In genomic region chr16:3009568-3010390, GRCh38 we compare ENCODE assay signal across 13 cellular contexts. TPM values are rescaled to one million over a fixed set of nuclear protein-coding genes. Genes with fewer than 3 reads are reported as not detected.
A peak's percentile ranks its signal among the peaks of the same experiment; 100 is the strongest.
DNase-seq lines count a peak whose midpoint lies in the region; ATAC-seq, FAIRE-seq and TF ChIP-seq lines count a peak whose summit lies in the region.
"Had no signal": no experiment of that assay in that cellular context is flagged by ENCODE, and none has a peak within 500 bp of the region (broad histone marks: within the 10 kb centered on the region; RNA-seq: fewer than 3 reads in every experiment).

No MANE protein-coding gene starts in this region.

- H3K27me3 ChIP-seq in HepG2 (ENCODE audit: control insufficient read depth in 1 of 2, insufficient read depth in 2 of 2, low read length in 2 of 2) (peaks cover 7 to 22% of the 10 kb centered on the region in 2 experiments; a peak in 4 of 5 replicates), right lobe of liver (no peaks in the 10 kb centered on the region), lower lobe of right lung (ENCODE audit: low read depth) (peaks cover 71% of the 10 kb centered on the region), BE2C (peaks cover 12% of the 10 kb centered on the region)

- POLR2A ChIA-PET in HepG2 (lab: Yijun Ruan, JAX), result interaction anchor here (0.8 to 14.2 kb wide), 6 partner anchors 13 to 125 kb away, joined by 3 to 750 read pairs (median 4); partner anchors contain the start of genes CLDN6, HCFC1R1, THOC6 and TNFRSF12A

- DNase-seq in HepG2 (ENCODE audit: low spot score), result no peak
- no peak for DNase-seq in right lobe of liver
- peak; percentile 24 for DNase-seq in choroid plexus epithelial cell (ENCODE audit: low read depth)
- peak; percentile 88 for DNase-seq in lower lobe of right lung
- no peak for DNase-seq in BE2C
- DNase-seq in superior temporal gyrus (ENCODE audit: extremely low spot score), result no peak
- DNase-seq in NCI-H345 treated with DMSO at 0.1 percent for 48 hours (lab: John Stamatoyannopoulos, UW; ENCODE audit: unreplicated experiment), result no peak
- DNase-seq: effector CD4-positive, alpha-beta T cell; NCI-H2171; RPMI8226 had no signal

- no peaks in the 10 kb centered on the region for H3K36me3 ChIP-seq in HepG2 (replicated peaks in 1 of 2; ENCODE audit: control insufficient read depth in 1 of 2, insufficient read depth in 2 of 2, low read length in 2 of 2)
- H3K36me3 ChIP-seq in right lobe of liver, result no peaks in the 10 kb centered on the region
- H3K36me3 ChIP-seq in lower lobe of right lung, result no peaks in the 10 kb centered on the region
- no peaks in the 10 kb centered on the region for H3K36me3 ChIP-seq in BE2C

- no peak for TF ChIP-seq CTCF in HepG2 (CRISPR knock-in tag; IDR thresholded peaks at IDR 0.05)
- no peak for TF ChIP-seq CTCF in right lobe of liver (IDR thresholded peaks at IDR 0.05)
- no peak for TF ChIP-seq CTCF in choroid plexus epithelial cell (conservative IDR thresholded peaks at IDR 0.05; ENCODE audit: low read depth, low read length)
- no peak for TF ChIP-seq CTCF in lower lobe of right lung (IDR thresholded peaks at IDR 0.05)
- no peak for TF ChIP-seq CTCF in BE2C (IDR thresholded peaks at IDR 0.05; ENCODE audit: low read depth, low read length)

- ATAC-seq in HepG2 (peak; percentile 35), right lobe of liver (no peak), lower lobe of right lung (peak; percentile 72 to 76), HG02884 (IDR thresholded peaks at IDR 0.05; ENCODE audit: unreplicated experiment) (no peak)

- no peak for TF ChIP-seq RAD21 in HepG2 (CRISPR knock-in tag; IDR thresholded peaks at IDR 0.05)

- CTCF ChIA-PET in HepG2 (lab: Yijun Ruan, JAX; ENCODE audit: low intra/inter-chr PET ratio, low total read pairs), result no interaction called here

- H3K4me1 ChIP-seq in HepG2 (ENCODE audit: insufficient read depth, low read length) (peaks cover 97% of the 10 kb centered on the region), right lobe of liver (peaks cover 0 to 40% (median 18%) of the 10 kb centered on the region in 4 donors), lower lobe of right lung (peaks cover 31% of the 10 kb centered on the region), BE2C (no peaks in the 10 kb centered on the region)

- H4K20me1 ChIP-seq in HepG2 (ENCODE audit: insufficient read depth, low read length), result no peaks in the 10 kb centered on the region

- H3K4me2 ChIP-seq in HepG2 (ENCODE audit: low read depth, low read length), result peak overlapping the region; percentile 88

- BruUV-seq in HepG2 (replicated peaks; lab: Mats Ljungman, UMichigan), result no TSS peak

- WGBS in HepG2 (ENCODE audit: low lambda C conversion rate), result 22% methylated on average over 17 of the region's 21 CpGs
- 68% methylated on average over 6 of the region's 21 CpGs for WGBS in right lobe of liver (ENCODE audit: insufficient coverage, low coverage, low lambda C conversion rate, missing lambda C conversion rate)

- FAIRE-seq in HepG2 (lab: Jason Lieb, UNC), result no peak

- intact Hi-C loops in HepG2 (cut with micrococcal nuclease; ENCODE audit: unreplicated experiment), result no loop called here
- intact Hi-C loops in right lobe of liver (cut with DNase I), result no loop called here
- intact Hi-C loops in lower lobe of right lung (cut with DNase I), result no loop called here

- peak overlapping the region in 2 of 3 experiments; percentile 35 to 69; a peak in 3 of 6 replicates for H3K4me3 ChIP-seq in HepG2 (replicated peaks in 1 of 3; ENCODE audit: insufficient read depth in 1 of 3, low read depth in 2 of 3, low read length in 3 of 3)
- H3K4me3 ChIP-seq in right lobe of liver, result no peak overlapping the region
- H3K4me3 ChIP-seq in choroid plexus epithelial cell (ENCODE audit: low read depth, low read length), result no peak overlapping the region
- H3K4me3 ChIP-seq in lower lobe of right lung, result no peak overlapping the region
- H3K4me3 ChIP-seq in BE2C (ENCODE audit: low read depth, low read length), result no peak overlapping the region

- in situ Hi-C loops in HepG2 (cut with HindIII; ENCODE audit: extremely low pct_ligation_motif_present, low pct_unique_long_range_greater_than_20kb), result no loop called here

- H3K79me2 ChIP-seq in HepG2 (ENCODE audit: insufficient read depth, low read length), result no peaks in the 10 kb centered on the region

- TF ChIP-seq EP300 in HepG2 (IDR thresholded peaks at IDR 0.05; ENCODE audit: low read depth in 2 of 2, low read length in 2 of 2), result 0 out of 4 replicates have a peak, but pooled peaks of 1 of the 2 experiments have one; percentile 4
- no peak for TF ChIP-seq EP300 in HepG2 (CRISPR knock-in tag; IDR thresholded peaks at IDR 0.05; ENCODE audit: borderline replicate concordance)

- no peaks in the 10 kb centered on the region for H3K9me3 ChIP-seq in HepG2 (ENCODE audit: low read length)
- no peaks in the 10 kb centered on the region for H3K9me3 ChIP-seq in right lobe of liver
- no peaks in the 10 kb centered on the region for H3K9me3 ChIP-seq in lower lobe of right lung
- H3K9me3 ChIP-seq in BE2C, result no peaks in the 10 kb centered on the region

- TF ChIP-seq POLR2A in HepG2 (IDR thresholded peaks at IDR 0.05; ENCODE audit: insufficient read depth in 1 of 2, low read depth in 2 of 2, low read length in 2 of 2) (no peak), right lobe of liver (IDR thresholded peaks at IDR 0.05) (no peak)

- no peak overlapping the region for H2AFZ ChIP-seq in HepG2 (ENCODE audit: low read length)

- peak overlapping the region; percentile 40 for H3K27ac ChIP-seq in HepG2 (ENCODE audit: extremely low read length, insufficient read depth, low read length)
- H3K27ac ChIP-seq in right lobe of liver, result no peak overlapping the region
- H3K27ac ChIP-seq in lower lobe of right lung, result peak overlapping the region; percentile 73

- H3K9ac ChIP-seq in HepG2 (ENCODE audit: insufficient read depth, low read depth, low read length), result peak overlapping the region; percentile 38; the same call in 1 of the 2 replicates

RNA-seq across cellular contexts. Expression of gene CLDN9, which starts 2.9 kb away (rescaled TPM):
- total RNA-seq in HepG2 (2016; rRNA removed; fragmentation: Illumina TruSeq; extraction: Trizol), result 0.08 and 0.15 TPM in 2 replicates
- total RNA-seq in HepG2 (2016; cell fraction: cytosol; rRNA removed; fragmentation: Illumina TruSeq; extraction: Trizol; ENCODE audit: low read depth), result not detected in 2 replicates
- 0.09 and 0.11 TPM in 2 replicates for total RNA-seq in HepG2 (2016; cell fraction: insoluble cytoplasmic fraction; rRNA removed; fragmentation: Illumina TruSeq; extraction: Trizol)
- total RNA-seq in HepG2 (2016; cell fraction: membrane; rRNA removed; fragmentation: Illumina TruSeq; extraction: Trizol), result 0.09 and 0.14 TPM in 2 replicates
- total RNA-seq in HepG2 (2016; cell fraction: nucleus; rRNA removed; fragmentation: Illumina TruSeq; extraction: Trizol), result not detected in 2 replicates
- 0.26 and 0.48 TPM in 2 replicates for polyA plus RNA-seq in HepG2 (2011; rRNA removed)
- polyA plus RNA-seq in HepG2 (2011; cell fraction: cytosol; rRNA removed), result 0.26 and 0.52 TPM in 2 replicates
- polyA plus RNA-seq in HepG2 (2011; cell fraction: nucleus; rRNA removed), result 2.1 and 2.4 TPM in 2 replicates
- 0.32 and 0.53 TPM in 2 replicates for polyA plus RNA-seq in HepG2 (2012)
- polyA plus RNA-seq in HepG2 (2016; cell fraction: cytosol; fragmentation: Illumina TruSeq; extraction: Trizol; ENCODE audit: low read depth), result 0.08 and 0.20 TPM in 2 replicates
- polyA plus RNA-seq in HepG2 (2016; cell fraction: insoluble cytoplasmic fraction; fragmentation: Illumina TruSeq; extraction: Trizol; ENCODE audit: low read depth), result 0.15 and 0.17 TPM in 2 replicates
- polyA plus RNA-seq in HepG2 (2016; cell fraction: membrane; fragmentation: Illumina TruSeq; extraction: Trizol; ENCODE audit: low read depth), result 0.15 TPM in 1 of 2 replicates, not detected in the other
- polyA plus RNA-seq in HepG2 (2016; cell fraction: nucleus; fragmentation: Illumina TruSeq; extraction: Trizol; ENCODE audit: insufficient read depth, low read depth), result 1.1 and 1.3 TPM in 2 replicates
- polyA minus RNA-seq in HepG2 (2011; rRNA and poly(A)+ RNA removed; ENCODE audit: low replicate concordance), result 0.26 and 1.1 TPM in 2 replicates
- polyA minus RNA-seq in HepG2 (2011; cell fraction: cytosol; rRNA and poly(A)+ RNA removed), result 0.44 and 0.79 TPM in 2 replicates
- 0.77 and 0.99 TPM in 2 replicates for polyA minus RNA-seq in HepG2 (2011; cell fraction: nucleus; rRNA and poly(A)+ RNA removed)
- 1 to 10 TPM in 2 of 6 experiments, under 1 TPM in 4; 0.25 to 1.7 (median 0.92) TPM for total RNA-seq in right lobe of liver
- 1.0 TPM for total RNA-seq in lower lobe of right lung
- 0.91 TPM for polyA plus RNA-seq in BE2C (2012; ENCODE audit: insufficient read depth, insufficient read length, low read depth)
- total RNA-seq: skeletal muscle tissue, urinary bladder had no signal

RNA-seq across cellular contexts. Expression of gene CLDN6, which starts 8.2 kb away (rescaled TPM):
- total RNA-seq in HepG2 (2016; rRNA removed; fragmentation: Illumina TruSeq; extraction: Trizol) (2.7 and 7.6 TPM in 2 replicates), right lobe of liver (1 to 10 TPM in 1 of 6 experiments, not detected in 5; 2.9 TPM), lower lobe of right lung (not detected)
- 1.2 and 1.3 TPM in 2 replicates for total RNA-seq in HepG2 (2016; cell fraction: cytosol; rRNA removed; fragmentation: Illumina TruSeq; extraction: Trizol; ENCODE audit: low read depth)
- 2.2 and 8.1 TPM in 2 replicates for total RNA-seq in HepG2 (2016; cell fraction: insoluble cytoplasmic fraction; rRNA removed; fragmentation: Illumina TruSeq; extraction: Trizol)
- total RNA-seq in HepG2 (2016; cell fraction: membrane; rRNA removed; fragmentation: Illumina TruSeq; extraction: Trizol), result 1.4 and 2.3 TPM in 2 replicates
- total RNA-seq in HepG2 (2016; cell fraction: nucleus; rRNA removed; fragmentation: Illumina TruSeq; extraction: Trizol), result 9.3 and 10.1 TPM in 2 replicates
- polyA plus RNA-seq in HepG2 (2011; rRNA removed), result 5.9 and 10.1 TPM in 2 replicates
- polyA plus RNA-seq in HepG2 (2011; cell fraction: cytosol; rRNA removed), result 10.2 and 14.5 TPM in 2 replicates
- 3.6 and 5.9 TPM in 2 replicates for polyA plus RNA-seq in HepG2 (2011; cell fraction: nucleus; rRNA removed)
- 5.5 and 7.9 TPM in 2 replicates for polyA plus RNA-seq in HepG2 (2012)
- 2.0 and 2.8 TPM in 2 replicates for polyA plus RNA-seq in HepG2 (2016; cell fraction: cytosol; fragmentation: Illumina TruSeq; extraction: Trizol; ENCODE audit: low read depth)
- polyA plus RNA-seq in HepG2 (2016; cell fraction: insoluble cytoplasmic fraction; fragmentation: Illumina TruSeq; extraction: Trizol; ENCODE audit: low read depth), result 3.6 and 4.2 TPM in 2 replicates
- 2.8 and 3.7 TPM in 2 replicates for polyA plus RNA-seq in HepG2 (2016; cell fraction: membrane; fragmentation: Illumina TruSeq; extraction: Trizol; ENCODE audit: low read depth)
- 22.4 and 25.4 TPM in 2 replicates for polyA plus RNA-seq in HepG2 (2016; cell fraction: nucleus; fragmentation: Illumina TruSeq; extraction: Trizol; ENCODE audit: insufficient read depth, low read depth)
- polyA minus RNA-seq in HepG2 (2011; rRNA and poly(A)+ RNA removed; ENCODE audit: low replicate concordance), result 0.14 and 9.8 TPM in 2 replicates
- polyA minus RNA-seq in HepG2 (2011; cell fraction: cytosol; rRNA and poly(A)+ RNA removed), result 4.6 and 5.7 TPM in 2 replicates
- 1.0 and 1.4 TPM in 2 replicates for polyA minus RNA-seq in HepG2 (2011; cell fraction: nucleus; rRNA and poly(A)+ RNA removed)
- not detected for polyA plus RNA-seq in BE2C (2012; ENCODE audit: insufficient read depth, insufficient read length, low read depth)
- total RNA-seq: skeletal muscle tissue, urinary bladder had no signal
- polyA plus RNA-seq: urinary bladder had no signal

RNA-seq across cellular contexts. Expression of gene TNFRSF12A, which starts 10.4 kb away (rescaled TPM):
- total RNA-seq in HepG2 (2016; rRNA removed; fragmentation: Illumina TruSeq; extraction: Trizol), result 36.5 and 66.0 TPM in 2 replicates
- 43.4 and 53.1 TPM in 2 replicates for total RNA-seq in HepG2 (2016; cell fraction: cytosol; rRNA removed; fragmentation: Illumina TruSeq; extraction: Trizol; ENCODE audit: low read depth)
- total RNA-seq in HepG2 (2016; cell fraction: insoluble cytoplasmic fraction; rRNA removed; fragmentation: Illumina TruSeq; extraction: Trizol), result 26.5 and 67.0 TPM in 2 replicates
- total RNA-seq in HepG2 (2016; cell fraction: membrane; rRNA removed; fragmentation: Illumina TruSeq; extraction: Trizol), result 51.6 and 58.5 TPM in 2 replicates
- 52.1 and 57.5 TPM in 2 replicates for total RNA-seq in HepG2 (2016; cell fraction: nucleus; rRNA removed; fragmentation: Illumina TruSeq; extraction: Trizol)
- 61.9 and 118 TPM in 2 replicates for polyA plus RNA-seq in HepG2 (2011; rRNA removed)
- polyA plus RNA-seq in HepG2 (2011; cell fraction: cytosol; rRNA removed), result 90.0 and 93.7 TPM in 2 replicates
- 113 and 117 TPM in 2 replicates for polyA plus RNA-seq in HepG2 (2011; cell fraction: nucleus; rRNA removed)
- 29.4 and 57.4 TPM in 2 replicates for polyA plus RNA-seq in HepG2 (2012)
- polyA plus RNA-seq in HepG2 (2016; cell fraction: cytosol; fragmentation: Illumina TruSeq; extraction: Trizol; ENCODE audit: low read depth), result 34.4 and 45.6 TPM in 2 replicates
- 26.8 and 28.0 TPM in 2 replicates for polyA plus RNA-seq in HepG2 (2016; cell fraction: insoluble cytoplasmic fraction; fragmentation: Illumina TruSeq; extraction: Trizol; ENCODE audit: low read depth)
- 37.1 and 41.1 TPM in 2 replicates for polyA plus RNA-seq in HepG2 (2016; cell fraction: membrane; fragmentation: Illumina TruSeq; extraction: Trizol; ENCODE audit: low read depth)
- polyA plus RNA-seq in HepG2 (2016; cell fraction: nucleus; fragmentation: Illumina TruSeq; extraction: Trizol; ENCODE audit: insufficient read depth, low read depth), result 92.9 and 105 TPM in 2 replicates
- polyA minus RNA-seq in HepG2 (2011; rRNA and poly(A)+ RNA removed; ENCODE audit: low replicate concordance), result 39.1 and 63.9 TPM in 2 replicates
- polyA minus RNA-seq in HepG2 (2011; cell fraction: cytosol; rRNA and poly(A)+ RNA removed), result 56.5 and 59.2 TPM in 2 replicates
- 30.4 and 33.3 TPM in 2 replicates for polyA minus RNA-seq in HepG2 (2011; cell fraction: nucleus; rRNA and poly(A)+ RNA removed)
- 100 to 1,000 TPM in 3 of 6 experiments, 10 to 100 TPM in 1, 1 to 10 TPM in 2; 5.2 to 284 (median 69.4) TPM for total RNA-seq in right lobe of liver
- total RNA-seq in lower lobe of right lung, result 28.8 TPM
- 21.0 TPM for polyA plus RNA-seq in BE2C (2012; ENCODE audit: insufficient read depth, insufficient read length, low read depth)

RNA-seq across cellular contexts. Expression of gene HCFC1R1, which starts 14.0 kb away (rescaled TPM):
- total RNA-seq in HepG2 (2016; rRNA removed; fragmentation: Illumina TruSeq; extraction: Trizol), result 8.3 and 16.1 TPM in 2 replicates
- 37.5 and 42.2 TPM in 2 replicates for total RNA-seq in HepG2 (2016; cell fraction: cytosol; rRNA removed; fragmentation: Illumina TruSeq; extraction: Trizol; ENCODE audit: low read depth)
- total RNA-seq in HepG2 (2016; cell fraction: insoluble cytoplasmic fraction; rRNA removed; fragmentation: Illumina TruSeq; extraction: Trizol), result 13.2 and 13.5 TPM in 2 replicates
- total RNA-seq in HepG2 (2016; cell fraction: membrane; rRNA removed; fragmentation: Illumina TruSeq; extraction: Trizol), result 20.6 and 28.5 TPM in 2 replicates
- 8.9 and 10.2 TPM in 2 replicates for total RNA-seq in HepG2 (2016; cell fraction: nucleus; rRNA removed; fragmentation: Illumina TruSeq; extraction: Trizol)
- 13.8 and 18.3 TPM in 2 replicates for polyA plus RNA-seq in HepG2 (2011; rRNA removed)
- 10.4 and 22.3 TPM in 2 replicates for polyA plus RNA-seq in HepG2 (2011; cell fraction: cytosol; rRNA removed)
- polyA plus RNA-seq in HepG2 (2011; cell fraction: nucleus; rRNA removed), result 15.6 and 17.0 TPM in 2 replicates
- 21.9 and 22.5 TPM in 2 replicates for polyA plus RNA-seq in HepG2 (2012)
- polyA plus RNA-seq in HepG2 (2016; cell fraction: cytosol; fragmentation: Illumina TruSeq; extraction: Trizol; ENCODE audit: low read depth), result 78.3 and 82.9 TPM in 2 replicates
- 22.8 and 27.5 TPM in 2 replicates for polyA plus RNA-seq in HepG2 (2016; cell fraction: insoluble cytoplasmic fraction; fragmentation: Illumina TruSeq; extraction: Trizol; ENCODE audit: low read depth)
- 50.2 and 52.2 TPM in 2 replicates for polyA plus RNA-seq in HepG2 (2016; cell fraction: membrane; fragmentation: Illumina TruSeq; extraction: Trizol; ENCODE audit: low read depth)
- polyA plus RNA-seq in HepG2 (2016; cell fraction: nucleus; fragmentation: Illumina TruSeq; extraction: Trizol; ENCODE audit: insufficient read depth, low read depth), result 27.0 and 28.5 TPM in 2 replicates
- 10.3 and 23.2 TPM in 2 replicates for polyA minus RNA-seq in HepG2 (2011; rRNA and poly(A)+ RNA removed; ENCODE audit: low replicate concordance)
- 8.5 and 9.0 TPM in 2 replicates for polyA minus RNA-seq in HepG2 (2011; cell fraction: cytosol; rRNA and poly(A)+ RNA removed)
- polyA minus RNA-seq in HepG2 (2011; cell fraction: nucleus; rRNA and poly(A)+ RNA removed), result 1.9 and 2.8 TPM in 2 replicates
- 10 to 100 TPM in 5 of 6 experiments, 1 to 10 TPM in 1; 9.7 to 14.6 (median 12.1) TPM for total RNA-seq in right lobe of liver
- 43.2 TPM for total RNA-seq in lower lobe of right lung
- polyA plus RNA-seq in BE2C (2012; ENCODE audit: insufficient read depth, insufficient read length, low read depth), result 235 TPM

RNA-seq across cellular contexts. Expression of gene THOC6, which starts 14.1 kb away (rescaled TPM):
- total RNA-seq in HepG2 (2016; rRNA removed; fragmentation: Illumina TruSeq; extraction: Trizol) (37.0 TPM in 2 replicates), right lobe of liver (10 to 100 TPM in 2 of 6 experiments, 1 to 10 TPM in 4; 7.7 to 15.7 (median 9.7) TPM), lower lobe of right lung (26.8 TPM)
- 28.6 and 34.8 TPM in 2 replicates for total RNA-seq in HepG2 (2016; cell fraction: cytosol; rRNA removed; fragmentation: Illumina TruSeq; extraction: Trizol; ENCODE audit: low read depth)
- total RNA-seq in HepG2 (2016; cell fraction: insoluble cytoplasmic fraction; rRNA removed; fragmentation: Illumina TruSeq; extraction: Trizol), result 32.0 and 40.9 TPM in 2 replicates
- 37.8 and 51.5 TPM in 2 replicates for total RNA-seq in HepG2 (2016; cell fraction: membrane; rRNA removed; fragmentation: Illumina TruSeq; extraction: Trizol)
- total RNA-seq in HepG2 (2016; cell fraction: nucleus; rRNA removed; fragmentation: Illumina TruSeq; extraction: Trizol), result 22.9 TPM in 2 replicates
- 32.1 and 33.5 TPM in 2 replicates for polyA plus RNA-seq in HepG2 (2011; rRNA removed)
- polyA plus RNA-seq in HepG2 (2011; cell fraction: cytosol; rRNA removed), result 25.6 and 35.3 TPM in 2 replicates
- polyA plus RNA-seq in HepG2 (2011; cell fraction: nucleus; rRNA removed), result 116 and 131 TPM in 2 replicates
- polyA plus RNA-seq in HepG2 (2012), result 28.1 and 32.9 TPM in 2 replicates
- polyA plus RNA-seq in HepG2 (2016; cell fraction: cytosol; fragmentation: Illumina TruSeq; extraction: Trizol; ENCODE audit: low read depth), result 33.8 and 44.7 TPM in 2 replicates
- 43.4 and 44.7 TPM in 2 replicates for polyA plus RNA-seq in HepG2 (2016; cell fraction: insoluble cytoplasmic fraction; fragmentation: Illumina TruSeq; extraction: Trizol; ENCODE audit: low read depth)
- polyA plus RNA-seq in HepG2 (2016; cell fraction: membrane; fragmentation: Illumina TruSeq; extraction: Trizol; ENCODE audit: low read depth), result 37.0 and 50.8 TPM in 2 replicates
- 55.2 and 56.2 TPM in 2 replicates for polyA plus RNA-seq in HepG2 (2016; cell fraction: nucleus; fragmentation: Illumina TruSeq; extraction: Trizol; ENCODE audit: insufficient read depth, low read depth)
- polyA minus RNA-seq in HepG2 (2011; rRNA and poly(A)+ RNA removed; ENCODE audit: low replicate concordance), result 39.0 and 64.3 TPM in 2 replicates
- 13.7 and 16.5 TPM in 2 replicates for polyA minus RNA-seq in HepG2 (2011; cell fraction: cytosol; rRNA and poly(A)+ RNA removed)
- polyA minus RNA-seq in HepG2 (2011; cell fraction: nucleus; rRNA and poly(A)+ RNA removed), result 23.3 and 24.7 TPM in 2 replicates
- 49.2 TPM for polyA plus RNA-seq in BE2C (2012; ENCODE audit: insufficient read depth, insufficient read length, low read depth)

Comparison
In these comparisons a context has a peak if more than half of its experiments do, and no peak if none do; other contexts are left out.
1. ATAC-seq: peak in HepG2 (single experiment) and lower lobe of right lung (2 of 2); none in right lobe of liver (0 of 4) and HG02884 (single experiment).
2. H3K27ac ChIP-seq: peak in HepG2 (single experiment) and lower lobe of right lung (single experiment); none in right lobe of liver (0 of 3).
3. H3K4me3 ChIP-seq: peak in HepG2 (2 of 3); none in right lobe of liver (0 of 3), choroid plexus epithelial cell (single experiment), lower lobe of right lung (single experiment) and BE2C (single experiment).
4. DNase-seq: peak in choroid plexus epithelial cell (single experiment) and lower lobe of right lung (single experiment); none in HepG2 (single experiment), right lobe of liver (0 of 3), BE2C (single experiment), superior temporal gyrus (single experiment) and NCI-H345 treated with DMSO at 0.1 percent for 48 hours (single experiment).